Comparison of ENCODE assay signal across 9 cellular contexts in the genomic region with DNA sequence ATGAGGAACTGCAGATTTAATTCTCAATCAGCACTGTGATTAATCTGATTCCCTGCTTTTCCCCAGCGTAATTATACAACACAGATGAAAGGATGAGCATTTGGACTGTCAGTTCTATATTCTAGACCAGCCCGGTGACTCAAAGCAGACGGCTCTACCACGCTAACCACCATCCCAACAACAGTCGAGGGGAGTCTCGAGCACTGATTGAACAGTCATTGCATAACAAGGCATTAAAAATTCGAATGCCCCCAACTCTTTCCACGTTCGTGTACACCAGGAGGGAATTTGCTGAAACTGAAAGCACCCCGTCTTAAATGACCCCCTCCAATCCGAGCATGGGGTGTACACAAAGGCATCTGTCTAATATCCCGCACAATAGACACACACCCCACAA. TPM values are rescaled to one million over a fixed set of nuclear protein-coding genes. Genes with fewer than 3 reads are reported as not detected.
DNase-seq lines count a peak whose midpoint lies in the region; ATAC-seq, FAIRE-seq and TF ChIP-seq lines count a peak whose summit lies in the region.
"Had no signal": no experiment of that assay in that cellular context is flagged by ENCODE, and none has a peak within 500 bp of the region (broad histone marks: within the 10 kb centered on the region; RNA-seq: fewer than 3 reads in every experiment).

No MANE protein-coding gene starts in this region.

- H3K9me3 ChIP-seq in A549 = no peaks in the 10 kb centered on the region
- no peaks in the 10 kb centered on the region for H3K9me3 ChIP-seq in Peyer's patch
- H3K9me3 ChIP-seq in lung (ENCODE audit: control insufficient read depth in 2 of 2, insufficient read depth in 1 of 2, low read length in 1 of 2) = peaks cover 0 to 2% of the 10 kb centered on the region in 2 donors
- H3K9me3 ChIP-seq in subcutaneous abdominal adipose tissue (ENCODE audit: control insufficient read depth in 5 of 5, low read length in 5 of 5) = peaks cover 0 to 3% (median 0%) of the 10 kb centered on the region in 5 donors

- TF ChIP-seq EP300 in A549 (IDR thresholded peaks at IDR 0.05) = no peak

- POLR2A ChIA-PET in A549 (lab: Yijun Ruan, JAX) = interaction anchor here (0.6 to 1.5 kb wide), 2 partner anchors 96 to 918 kb away, joined by 3 to 4 read pairs; no protein-coding TSS in a partner anchor

- no peaks in the 10 kb centered on the region for H3K36me3 ChIP-seq in Peyer's patch
- no peaks in the 10 kb centered on the region for H3K36me3 ChIP-seq in lung (ENCODE audit: control insufficient read depth in 2 of 2, insufficient read depth in 2 of 2, low read length in 2 of 2)
- no peaks in the 10 kb centered on the region for H3K36me3 ChIP-seq in subcutaneous abdominal adipose tissue (ENCODE audit: control insufficient read depth in 5 of 5, insufficient read depth in 5 of 5, low read length in 5 of 5)

- 1% methylated on average over 12 of the region's 12 CpGs for WGBS in A549 (ENCODE audit: missing lambda C conversion rate)
- 1 to 35% methylated on average over 12 of the region's 12 CpGs for WGBS in lung, 2 donors

- no peak for TF ChIP-seq POLR2A in A549 (IDR thresholded peaks at IDR 0.05; ENCODE audit: low read length)
- TF ChIP-seq POLR2A in Peyer's patch (IDR thresholded peaks at IDR 0.05) = no peak

- no peaks in the 10 kb centered on the region for H3K36me3 Mint-ChIP-seq in brain

- DNase-seq in A549 (ENCODE audit: low read depth in 1 of 2, low spot score in 1 of 2) (no peak), GM12865 (ENCODE audit: low read depth) (peak; percentile 37), Peyer's patch (peak in 1 of 3 donors; percentile 49), lung (ENCODE audit: low spot score) (no peak), Kasumi-1 (lab: John Stamatoyannopoulos, UW) (no peak)

- peak overlapping the region in 4 of 5 donors; percentile 2 to 71 (median 60) for H3K9ac ChIP-seq in subcutaneous abdominal adipose tissue (ENCODE audit: low read length in 5 of 5)

- H3K4me1 ChIP-seq in A549 (peaks cover 15% of the 10 kb centered on the region; the same call in 2 of the 3 replicates), Peyer's patch (no peaks in the 10 kb centered on the region), lung (ENCODE audit: control insufficient read depth in 2 of 2, insufficient read depth in 2 of 2, low read length in 2 of 2) (peaks cover 0 to 2% of the 10 kb centered on the region in 2 donors), subcutaneous abdominal adipose tissue (ENCODE audit: control insufficient read depth in 5 of 5, insufficient read depth in 5 of 5, low read length in 5 of 5) (peaks cover 0 to 14% (median 8%) of the 10 kb centered on the region in 5 donors)

- TF ChIP-seq RAD21 in A549 (conservative IDR thresholded peaks at IDR 0.05 in 1 of 2, IDR thresholded peaks at IDR 0.05 in 1 of 2) = no peak

- TF ChIP-seq CTCF in A549 (IDR thresholded peaks at IDR 0.05) (no peak), GM12865 (IDR thresholded peaks at IDR 0.05; ENCODE audit: insufficient read depth, low read depth, low read length, missing control alignments) (no peak), Peyer's patch (IDR thresholded peaks at IDR 0.05) (no peak), brain (conservative IDR thresholded peaks at IDR 0.05) (no peak), lung (IDR thresholded peaks at IDR 0.05; ENCODE audit: control extremely low read depth, extremely low read depth) (no peak)

- FAIRE-seq in A549 (lab: Jason Lieb, UNC) = no peak
- FAIRE-seq: islet of Langerhans had no signal

- peaks cover 64% of the 10 kb centered on the region for H3K4me1 Mint-ChIP-seq in brain

- H3K4me3 ChIP-seq in A549 = peak overlapping the region; percentile 63
- H3K4me3 ChIP-seq in GM12865 (ENCODE audit: low read depth, low read length) = peak overlapping the region; percentile 61
- H3K4me3 ChIP-seq in Peyer's patch = peak overlapping the region; percentile 54 to 81 (median 64)
- H3K4me3 ChIP-seq in lung = peak overlapping the region; percentile 52
- H3K4me3 ChIP-seq in subcutaneous abdominal adipose tissue (ENCODE audit: low read depth in 1 of 5, low read length in 5 of 5) = peak overlapping the region; percentile 64 to 80 (median 69)

- peaks cover 0 to 4% (median 0%) of the 10 kb centered on the region in 5 experiments for H3K9me3 Mint-ChIP-seq in brain

- H3K27me3 ChIP-seq in Peyer's patch = no peaks in the 10 kb centered on the region
- peaks cover 3% of the 10 kb centered on the region for H3K27me3 ChIP-seq in lung (ENCODE audit: control insufficient read depth, insufficient read depth)
- H3K27me3 ChIP-seq in subcutaneous abdominal adipose tissue (ENCODE audit: control insufficient read depth in 5 of 5, insufficient read depth in 4 of 5, low read length in 5 of 5) = peaks cover 0 to 5% (median 3%) of the 10 kb centered on the region in 5 donors

- H3K27ac ChIP-seq in A549 = peak overlapping the region; percentile 90 to 98
- peak overlapping the region; percentile 72 to 93 (median 80) for H3K27ac ChIP-seq in Peyer's patch
- H3K27ac ChIP-seq in lung (ENCODE audit: low read depth in 1 of 2, low read length in 1 of 2) = peak overlapping the region in 1 of 2 donors; percentile 87
- peak overlapping the region; percentile 69 for H3K27ac ChIP-seq in subcutaneous abdominal adipose tissue (ENCODE audit: low read depth, low read length)

- H3K4me2 ChIP-seq in A549 = peak overlapping the region; percentile 78

- H3K4me3 Mint-ChIP-seq in brain = peak overlapping the region; percentile 95 to 99 (median 97)

- peaks cover 11% of the 10 kb centered on the region for H3K27me3 Mint-ChIP-seq in brain

- CTCF ChIA-PET in A549 (lab: Yijun Ruan, JAX) = interaction anchor here (0.6 kb wide), 1 partner anchor 497 kb away, joined by 3 read pairs; no protein-coding TSS in a partner anchor

- peak overlapping the region; percentile 97 to 99 (median 98) for H3K27ac Mint-ChIP-seq in brain

- ATAC-seq in A549 (peak in 1 of 2 experiments; percentile 35; a peak in 2 of 6 replicates), lung (ENCODE audit: insufficient read depth, low FRiP score) (no peak), HG03280 (IDR thresholded peaks at IDR 0.05; ENCODE audit: unreplicated experiment) (no peak)

TF ChIP-seq in A549, 52 proteins besides CTCF, POLR2A, EP300 and RAD21 (continues in another document):
- TF ChIP-seq NPAS2 (CRISPR knock-in tag; IDR thresholded peaks at IDR 0.05; ENCODE audit: borderline replicate concordance) = no peak
- TF ChIP-seq, protein P1, sequence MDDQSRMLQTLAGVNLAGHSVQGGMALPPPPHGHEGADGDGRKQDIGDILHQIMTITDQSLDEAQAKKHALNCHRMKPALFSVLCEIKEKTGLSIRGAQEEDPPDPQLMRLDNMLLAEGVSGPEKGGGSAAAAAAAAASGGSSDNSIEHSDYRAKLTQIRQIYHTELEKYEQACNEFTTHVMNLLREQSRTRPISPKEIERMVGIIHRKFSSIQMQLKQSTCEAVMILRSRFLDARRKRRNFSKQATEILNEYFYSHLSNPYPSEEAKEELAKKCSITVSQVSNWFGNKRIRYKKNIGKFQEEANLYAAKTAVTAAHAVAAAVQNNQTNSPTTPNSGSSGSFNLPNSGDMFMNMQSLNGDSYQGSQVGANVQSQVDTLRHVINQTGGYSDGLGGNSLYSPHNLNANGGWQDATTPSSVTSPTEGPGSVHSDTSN (IDR thresholded peaks at IDR 0.05) = no peak
- no peak for TF ChIP-seq SMC3 (IDR thresholded peaks at IDR 0.05)
- no peak for TF ChIP-seq FOSB (CRISPR knock-in tag; IDR thresholded peaks at IDR 0.05)
- no peak for TF ChIP-seq POLR2AphosphoS2 (conservative IDR thresholded peaks at IDR 0.05; ENCODE audit: low read length)
- no peak for TF ChIP-seq NFE2L2 (conservative IDR thresholded peaks at IDR 0.05; ENCODE audit: low read length)
- no peak for TF ChIP-seq HOXB5 (CRISPR knock-in tag; IDR thresholded peaks at IDR 0.05)
- TF ChIP-seq, protein P2, sequence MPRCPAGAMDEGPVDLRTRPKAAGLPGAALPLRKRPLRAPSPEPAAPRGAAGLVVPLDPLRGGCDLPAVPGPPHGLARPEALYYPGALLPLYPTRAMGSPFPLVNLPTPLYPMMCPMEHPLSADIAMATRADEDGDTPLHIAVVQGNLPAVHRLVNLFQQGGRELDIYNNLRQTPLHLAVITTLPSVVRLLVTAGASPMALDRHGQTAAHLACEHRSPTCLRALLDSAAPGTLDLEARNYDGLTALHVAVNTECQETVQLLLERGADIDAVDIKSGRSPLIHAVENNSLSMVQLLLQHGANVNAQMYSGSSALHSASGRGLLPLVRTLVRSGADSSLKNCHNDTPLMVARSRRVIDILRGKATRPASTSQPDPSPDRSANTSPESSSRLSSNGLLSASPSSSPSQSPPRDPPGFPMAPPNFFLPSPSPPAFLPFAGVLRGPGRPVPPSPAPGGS (IDR thresholded peaks at IDR 0.05) = no peak
- TF ChIP-seq FOSL2 (IDR thresholded peaks at IDR 0.05) = no peak
- TF ChIP-seq FOSL2 (CRISPR knock-in tag; IDR thresholded peaks at IDR 0.05) = no peak
- TF ChIP-seq ZFP36 (IDR thresholded peaks at IDR 0.05; ENCODE audit: borderline replicate concordance, partially characterized antibody) = no peak
- no peak for TF ChIP-seq ZNF302 (CRISPR knock-in tag; IDR thresholded peaks at IDR 0.05)
- no peak for TF ChIP-seq JUNB (IDR thresholded peaks at IDR 0.05)
- TF ChIP-seq, protein P3, sequence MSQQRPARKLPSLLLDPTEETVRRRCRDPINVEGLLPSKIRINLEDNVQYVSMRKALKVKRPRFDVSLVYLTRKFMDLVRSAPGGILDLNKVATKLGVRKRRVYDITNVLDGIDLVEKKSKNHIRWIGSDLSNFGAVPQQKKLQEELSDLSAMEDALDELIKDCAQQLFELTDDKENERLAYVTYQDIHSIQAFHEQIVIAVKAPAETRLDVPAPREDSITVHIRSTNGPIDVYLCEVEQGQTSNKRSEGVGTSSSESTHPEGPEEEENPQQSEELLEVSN (IDR thresholded peaks at IDR 0.05; ENCODE audit: borderline replicate concordance, low read depth) = no peak

RNA-seq across cellular contexts. Expression of a gene that starts 1.2 kb away (rescaled TPM):
- 51.4 and 57.6 TPM in 2 replicates for polyA plus RNA-seq in A549 (2011; rRNA removed)
- 9.7 and 10.9 TPM in 2 replicates for polyA plus RNA-seq in A549 (2012; cell fraction: cytosol; rRNA removed)
- polyA plus RNA-seq in A549 (2012; cell fraction: nucleus; rRNA removed) = 5.2 and 6.8 TPM in 2 replicates
- polyA plus RNA-seq in A549 (2017; fragmentation: RNase III; extraction: RNeasy Plus Mini Kit Qiagen cat#74134 plus additional on column Dnase treatment) = 23.3 to 27.1 TPM (median 25.7 TPM) in 3 replicates
- polyA minus RNA-seq in A549 (2011; rRNA and poly(A)+ RNA removed) = 30.0 and 40.0 TPM in 2 replicates
- total RNA-seq in Peyer's patch = 100 to 1,000 TPM in 1 of 4 donors, 10 to 100 TPM in 3; 46.9 to 123 (median 78.8) TPM
- 17.4 TPM for polyA plus RNA-seq in brain (ENCODE audit: insufficient read depth, low read depth, low replicate concordance)
- total RNA-seq in lung = 10 to 100 TPM; 50.0 to 68.1 TPM
- 10 to 100 TPM in 1 of 2 donors, 1 to 10 TPM in 1; 8.2 to 11.2 TPM for polyA plus RNA-seq in lung
